18 cellular contexts compared by ENCODE assay signal in the genomic region with DNA sequence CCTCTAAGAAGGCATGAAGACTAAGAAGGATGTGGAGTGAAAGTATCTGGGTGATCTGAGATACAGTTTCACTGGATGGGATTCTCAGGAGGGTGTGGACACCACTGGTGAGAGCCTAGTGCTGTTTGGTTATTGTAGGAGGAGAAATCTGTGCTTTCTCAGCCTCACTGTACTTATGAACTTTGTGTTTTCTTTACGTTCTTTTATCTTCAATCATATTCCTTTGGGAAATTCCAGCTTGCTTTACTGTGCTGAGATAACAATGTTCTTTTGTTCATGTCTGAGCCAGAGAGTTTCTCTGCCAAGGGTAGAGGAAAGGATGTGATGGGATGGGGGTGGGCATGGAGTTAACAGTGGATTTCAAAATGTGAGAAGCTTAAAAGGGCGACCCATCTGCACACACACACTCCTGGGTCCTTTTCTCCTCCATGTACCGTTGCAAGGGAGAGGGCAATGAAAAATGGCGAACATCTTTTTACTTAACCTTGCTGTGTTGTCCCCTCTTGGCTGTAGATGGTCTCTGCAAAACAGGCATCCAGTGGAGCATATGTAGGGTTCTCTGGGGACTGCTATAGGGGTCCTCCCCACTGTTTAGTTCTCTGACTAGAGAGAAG. TPM values are rescaled to one million over a fixed set of nuclear protein-coding genes. Genes with fewer than 3 reads are reported as not detected.
DNase-seq lines count a peak whose midpoint lies in the region; ATAC-seq, FAIRE-seq and TF ChIP-seq lines count a peak whose summit lies in the region.
"Had no signal": no experiment of that assay in that cellular context is flagged by ENCODE, and none has a peak within 500 bp of the region (broad histone marks: within the 10 kb centered on the region; RNA-seq: fewer than 3 reads in every experiment).

No MANE protein-coding gene starts in this region.

- H2AFZ ChIP-seq in K562 (ENCODE audit: low read depth, low read length) (no peak overlapping the region), hepatocyte (no peak overlapping the region)

- DNase-seq in HT1080 (ENCODE audit: low read depth) (peak; percentile 77), K562 (ENCODE audit: extremely low read depth in 1 of 4, low spot score in 3 of 4) (no peak), hepatocyte (ENCODE audit: low spot score) (peak; percentile 16), smooth muscle cell of the brain vasculature (ENCODE audit: low read depth, low spot score) (peak; percentile 7), DMS53 treated with DMSO at 0.1 percent for 48 hours (lab: John Stamatoyannopoulos, UW; ENCODE audit: unreplicated experiment) (no peak), COR-L47 (lab: John Stamatoyannopoulos, UW) (no peak), SHP77 (lab: John Stamatoyannopoulos, UW) (no peak)
- DNase-seq: activated CD4-positive, CD25-positive, alpha-beta regulatory T cell; activated CD8-positive, alpha-beta memory T cell treated with anti-CD3 and anti-CD28 coated beads for 24 hours; activated naive CD8-positive, alpha-beta T cell treated with anti-CD3 and anti-CD28 coated beads, Interleukin-2, amount 10 ng/mL, durations not matched to agents 7 days and 5 days; caudate nucleus; effector memory CD8-positive, alpha-beta T cell; NCI-H1417 treated with DMSO at 0.1 percent for 48 hours; occipital lobe; stimulated activated CD4-positive, alpha-beta T cell treated with anti-CD3 and anti-CD28 coated beads, Interleukin-4, amount 100 ng/mL, for 1 hour had no signal

- H3K9ac ChIP-seq in K562 (ENCODE audit: insufficient read depth in 1 of 2, low read depth in 2 of 2, low read length in 2 of 2), result no peak overlapping the region

- H3K27me3 ChIP-seq in K562 (ENCODE audit: control insufficient read depth in 2 of 2, insufficient read depth in 2 of 2, low read length in 2 of 2), result no peaks in the 10 kb centered on the region; a peak in 1 of 5 replicates
- H3K27me3 ChIP-seq in hepatocyte, result no peaks in the 10 kb centered on the region
- H3K27me3 ChIP-seq: SJSA1 had no signal

- TF ChIP-seq RAD21 in K562 (CRISPR knock-in tag; conservative IDR thresholded peaks at IDR 0.05 in 1 of 2, IDR thresholded peaks at IDR 0.05 in 1 of 2), result no peak

- H3K36me3 ChIP-seq in K562 (ENCODE audit: control insufficient read depth, insufficient read depth, low read length) (no peaks in the 10 kb centered on the region), hepatocyte (replicated peaks; ENCODE audit: insufficient read depth, low read depth) (no peaks in the 10 kb centered on the region)
- H3K36me3 ChIP-seq: SJSA1 had no signal

- in situ Hi-C loops in K562 (cut with MboI), result no loop called here

- H3K9me1 ChIP-seq in K562 (ENCODE audit: control insufficient read depth, insufficient read depth, low read length), result no peaks in the 10 kb centered on the region

- no peak for ATAC-seq in K562
- ATAC-seq: effector memory CD8-positive, alpha-beta T cell; sciatic nerve had no signal

- no peak for TF ChIP-seq EP300 in K562 (IDR thresholded peaks at IDR 0.05; ENCODE audit: low read length)

- H4K20me1 ChIP-seq in K562 (replicated peaks; ENCODE audit: control insufficient read depth, insufficient read depth, low read length) (no peaks in the 10 kb centered on the region), hepatocyte (ENCODE audit: insufficient read depth, poor library complexity, severe bottlenecking) (no peaks in the 10 kb centered on the region)

- H3K79me2 ChIP-seq in K562 (ENCODE audit: control insufficient read depth, insufficient read depth, low read length) (no peaks in the 10 kb centered on the region), hepatocyte (no peaks in the 10 kb centered on the region)

- H3K4me2 ChIP-seq in K562 (ENCODE audit: insufficient read depth, low read length), result no peak overlapping the region
- no peak overlapping the region for H3K4me2 ChIP-seq in hepatocyte

- H3K9me3 ChIP-seq in K562 (replicated peaks; ENCODE audit: control insufficient read depth, insufficient read depth, low read depth, low read length), result no peaks in the 10 kb centered on the region
- no peaks in the 10 kb centered on the region for H3K9me3 ChIP-seq in hepatocyte (ENCODE audit: low read depth)
- H3K9me3 ChIP-seq: SJSA1 had no signal

- no peak overlapping the region for H3K27ac ChIP-seq in K562 (ENCODE audit: extremely low read depth, low read depth, low read length)
- peak overlapping the region; percentile 15 for H3K27ac ChIP-seq in hepatocyte
- H3K27ac ChIP-seq: SJSA1 had no signal

- CTCF ChIA-PET in K562 (lab: Yijun Ruan, JAX; ENCODE audit: low intra/inter-chr PET ratio), result no interaction called here

- intact Hi-C loops in K562 (cut with micrococcal nuclease), result no loop called here

- TF ChIP-seq CTCF in K562 (IDR thresholded peaks at IDR 0.05 in 2 of 3, conservative IDR thresholded peaks at IDR 0.05 in 1 of 3; ENCODE audit: insufficient read depth in 2 of 3, low read depth in 1 of 3, low read length in 3 of 3), result no peak
- no peak for TF ChIP-seq CTCF in hepatocyte (IDR thresholded peaks at IDR 0.05; ENCODE audit: poor library complexity)

- no peak for TF ChIP-seq POLR2A in K562 (conservative IDR thresholded peaks at IDR 0.05)

- POLR2A ChIA-PET in K562 (lab: Yijun Ruan, JAX), result interaction anchor here (0.6 to 1.0 kb wide), 4 partner anchors 9 to 1132 kb away, joined by 3 read pairs; no protein-coding TSS in a partner anchor

- H3K4me1 ChIP-seq in K562 (replicated peaks in 1 of 2; ENCODE audit: control insufficient read depth in 2 of 2, insufficient read depth in 2 of 2, low read length in 2 of 2), result peaks cover 0 to 5% of the 10 kb centered on the region in 2 experiments; a peak in 1 of 5 replicates
- peaks cover 5% of the 10 kb centered on the region for H3K4me1 ChIP-seq in hepatocyte (ENCODE audit: insufficient read depth)

- no peaks in the 10 kb centered on the region for H3K9me2 ChIP-seq in hepatocyte (replicated peaks; ENCODE audit: insufficient read depth)

- 4% methylated on average over 4 of the region's 4 CpGs for WGBS in K562 (ENCODE audit: insufficient coverage, low coverage, missing lambda C conversion rate)
- 63% methylated on average over 4 of the region's 4 CpGs for WGBS in hepatocyte (ENCODE audit: low lambda C conversion rate, missing lambda C conversion rate)

- H3K4me3 ChIP-seq in K562 (no peak overlapping the region), hepatocyte (no peak overlapping the region)
- H3K4me3 ChIP-seq: SJSA1 had no signal

- BruUV-seq in K562 (replicated peaks; lab: Mats Ljungman, UMichigan), result no TSS peak

- FAIRE-seq in K562 (lab: Jason Lieb, UNC), result no peak
- FAIRE-seq: GM12891 had no signal

RNA-seq across cellular contexts. Expression of gene TAX1BP1, which starts 25.0 kb away (rescaled TPM):
- 41.2 and 53.6 TPM in 2 replicates for total RNA-seq in HT1080 (2014; rRNA removed; shearing (Covaris generic))
- polyA plus RNA-seq in HT1080 (2015; cell fraction: cytosol; rRNA removed), result 77.1 and 92.5 TPM in 2 replicates
- 95.2 and 103 TPM in 2 replicates for polyA plus RNA-seq in HT1080 (2015; cell fraction: nucleus; rRNA removed)
- 31.5 and 80.4 TPM in 2 replicates for total RNA-seq in K562 (2011; cell fraction: chromatin; rRNA removed; ENCODE audit: low replicate concordance)
- total RNA-seq in K562 (2011; cell fraction: nucleolus; rRNA removed), result 20.5 and 28.6 TPM in 2 replicates
- 35.2 and 42.7 TPM in 2 replicates for total RNA-seq in K562 (2011; cell fraction: nucleoplasm; rRNA removed)
- total RNA-seq in K562 (2014; rRNA removed) (43.2 and 49.0 TPM in 2 replicates), K562 (2014; rRNA removed; fragmentation: Illumina TruSeq; extraction: Trizol) (75.9 and 91.9 TPM in 2 replicates), K562 (2015; rRNA removed; fragmentation: Illumina TruSeq; extraction: Trizol) (58.9 and 64.7 TPM in 2 replicates), K562 (2021) (59.5 and 61.8 TPM in 2 replicates), hepatocyte (110 and 122 TPM in 2 replicates)
- polyA plus RNA-seq in K562 (2011; rRNA removed) (113 and 119 TPM in 2 replicates), K562 (2014; fragmentation: Illumina TruSeq; extraction: Trizol) (81.8 and 94.3 TPM in 2 replicates), K562 (2014; fragmentation: Nextera tagmentation; extraction: Ambion mirVana) (100 to 1,000 TPM; 109 TPM), K562 (2014; rRNA removed) (60.7 and 63.1 TPM in 2 replicates), hepatocyte (83.5 and 104 TPM in 2 replicates)
- polyA plus RNA-seq in K562 (2011; cell fraction: cytosol; rRNA removed), result 37.4 and 69.9 TPM in 2 replicates
- polyA plus RNA-seq in K562 (2011; cell fraction: nucleus; rRNA removed), result 30.8 and 48.8 TPM in 2 replicates
- polyA plus RNA-seq in K562 (2012), result 62.0 and 83.0 TPM in 2 replicates
- 90.9 and 117 TPM in 2 replicates for polyA minus RNA-seq in K562 (2011; rRNA and poly(A)+ RNA removed)
- polyA minus RNA-seq in K562 (2011; cell fraction: cytosol; rRNA and poly(A)+ RNA removed), result 20.3 and 22.8 TPM in 2 replicates
- polyA minus RNA-seq in K562 (2011; cell fraction: nucleus; rRNA and poly(A)+ RNA removed), result 57.8 and 99.0 TPM in 2 replicates

RNA-seq across cellular contexts. Expression of gene HIBADH, which starts 52.3 kb away (rescaled TPM):
- 33.4 and 36.8 TPM in 2 replicates for total RNA-seq in HT1080 (2014; rRNA removed; shearing (Covaris generic))
- polyA plus RNA-seq in HT1080 (2015; cell fraction: cytosol; rRNA removed), result 84.0 and 91.1 TPM in 2 replicates
- polyA plus RNA-seq in HT1080 (2015; cell fraction: nucleus; rRNA removed), result 46.9 and 48.2 TPM in 2 replicates
- 13.1 and 31.6 TPM in 2 replicates for total RNA-seq in K562 (2011; cell fraction: chromatin; rRNA removed; ENCODE audit: low replicate concordance)
- 6.7 and 8.3 TPM in 2 replicates for total RNA-seq in K562 (2011; cell fraction: nucleolus; rRNA removed)
- total RNA-seq in K562 (2011; cell fraction: nucleoplasm; rRNA removed), result 16.2 and 18.0 TPM in 2 replicates
- total RNA-seq in K562 (2014; rRNA removed) (38.0 and 40.2 TPM in 2 replicates), K562 (2014; rRNA removed; fragmentation: Illumina TruSeq; extraction: Trizol) (36.9 and 41.2 TPM in 2 replicates), K562 (2015; rRNA removed; fragmentation: Illumina TruSeq; extraction: Trizol) (35.4 and 36.0 TPM in 2 replicates), K562 (2021) (28.9 and 29.4 TPM in 2 replicates), hepatocyte (64.9 and 65.5 TPM in 2 replicates)
- polyA plus RNA-seq in K562 (2011; rRNA removed) (57.8 and 67.8 TPM in 2 replicates), K562 (2014; fragmentation: Illumina TruSeq; extraction: Trizol) (38.5 and 51.0 TPM in 2 replicates), K562 (2014; fragmentation: Nextera tagmentation; extraction: Ambion mirVana) (10 to 100 TPM; 10.7 to 13.9 TPM), K562 (2014; rRNA removed) (45.3 and 46.7 TPM in 2 replicates), hepatocyte (52.1 and 56.1 TPM in 2 replicates)
- 26.6 and 49.6 TPM in 2 replicates for polyA plus RNA-seq in K562 (2011; cell fraction: cytosol; rRNA removed)
- polyA plus RNA-seq in K562 (2011; cell fraction: nucleus; rRNA removed), result 14.5 and 23.0 TPM in 2 replicates
- 29.4 and 32.4 TPM in 2 replicates for polyA plus RNA-seq in K562 (2012)
- 32.3 and 38.1 TPM in 2 replicates for polyA minus RNA-seq in K562 (2011; rRNA and poly(A)+ RNA removed)
- polyA minus RNA-seq in K562 (2011; cell fraction: cytosol; rRNA and poly(A)+ RNA removed), result 14.6 and 14.9 TPM in 2 replicates
- 11.2 and 16.2 TPM in 2 replicates for polyA minus RNA-seq in K562 (2011; cell fraction: nucleus; rRNA and poly(A)+ RNA removed)

Comparison
In these comparisons a context has a peak if more than half of its experiments do, and no peak if none do; other contexts are left out.
1. DNase-seq: peak in HT1080 (single experiment), hepatocyte (single experiment) and smooth muscle cell of the brain vasculature (single experiment); none in K562 (0 of 4), DMS53 treated with DMSO at 0.1 percent for 48 hours (single experiment), COR-L47 (single experiment) and SHP77 (0 of 2).